ENCODE assay signal across 8 cellular contexts in the genomic region with DNA sequence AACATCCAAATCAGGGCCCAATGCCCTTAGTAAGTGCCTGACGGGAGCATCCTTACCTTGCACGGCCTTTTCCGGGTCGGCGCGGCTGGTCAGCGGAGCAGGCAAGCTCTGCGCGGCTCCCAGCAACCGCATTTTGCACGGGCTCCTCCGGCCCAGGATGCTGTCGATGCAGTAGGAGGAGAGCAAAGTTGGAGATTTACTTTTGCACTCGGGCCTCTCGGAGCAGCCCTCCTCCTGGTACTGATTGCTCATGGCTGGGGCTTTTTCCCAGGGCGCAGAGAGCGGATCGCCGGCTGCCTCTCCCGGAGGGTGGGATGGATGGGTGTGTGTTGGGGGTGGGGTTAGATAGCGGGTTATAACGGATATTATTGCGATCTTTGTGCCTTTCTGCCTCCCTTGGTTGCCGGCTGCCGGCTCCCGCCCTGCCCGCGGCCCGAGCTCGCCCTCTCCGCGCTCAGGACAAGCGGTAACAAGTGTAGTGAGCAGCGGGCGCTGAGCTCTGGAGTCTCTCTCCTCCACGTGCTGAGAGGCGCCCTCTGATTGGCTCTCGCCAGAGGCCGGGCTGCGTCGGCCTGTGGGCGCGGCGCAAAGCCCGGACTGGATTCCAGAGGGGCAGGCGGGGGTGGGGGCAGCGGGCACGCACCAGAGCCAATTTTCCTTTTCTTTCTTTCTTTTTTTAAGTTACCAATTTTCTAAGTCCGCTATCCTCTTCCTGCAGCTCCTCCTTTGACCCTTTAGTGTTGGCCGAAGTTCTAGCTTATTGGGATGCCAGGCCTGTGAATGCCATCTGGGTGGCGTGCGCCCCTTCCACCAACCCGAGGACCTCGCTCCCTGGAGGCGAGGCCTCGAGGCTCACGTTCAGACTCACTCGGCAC. TPM values are rescaled to one million over a fixed set of nuclear protein-coding genes. Genes with fewer than 3 reads are reported as not detected.
DNase-seq lines count a peak whose midpoint lies in the region; ATAC-seq and TF ChIP-seq lines count a peak whose summit lies in the region.

A gene (minus strand): TSS at position 480 of the 875 bp plus-strand sequence. CDS start 228 bp downstream, at position 252.

- ATAC-seq in GM18505 (IDR thresholded peaks at IDR 0.05; ENCODE audit: unreplicated experiment) (peak; percentile 47), GM18909 (IDR thresholded peaks at IDR 0.05; ENCODE audit: poor library complexity, unreplicated experiment) (no peak)

- TF ChIP-seq POLR2A in GM18505 (IDR thresholded peaks at IDR 0.05; ENCODE audit: borderline replicate concordance, extremely low read depth, insufficient read depth, insufficient read length): no peak

- peak; percentile 42 for DNase-seq in 8988T
- peak; percentile 12 for DNase-seq in NCI-H2081 treated with DMSO at 0.1 percent for 48 hours (lab: John Stamatoyannopoulos, UW)
- peak; percentile 42 to 72 for DNase-seq in dermis microvascular lymphatic vessel endothelial cell (ENCODE audit: low read depth in 2 of 2)
- DNase-seq in medulla oblongata (ENCODE audit: extremely low spot score): peak; percentile 19
- no peak for DNase-seq in DMS79 (lab: John Stamatoyannopoulos, UW)
- DNase-seq in NCI-H1694 (lab: John Stamatoyannopoulos, UW): no peak

RNA-seq across cellular contexts. Expression of the gene that starts here (rescaled TPM):
- not detected in 2 replicates for total RNA-seq in dermis microvascular lymphatic vessel endothelial cell

Comparison
In these comparisons a context has a peak if more than half of its experiments do, and no peak if none do; other contexts are left out.
1. Peak in DNase-seq in dermis microvascular lymphatic vessel endothelial cell; RNA of the gene not detected or under 1 TPM.
2. DNase-seq: peak in 8988T (single experiment), NCI-H2081 treated with DMSO at 0.1 percent for 48 hours (single experiment) and medulla oblongata (single experiment); none in DMS79 (single experiment) and NCI-H1694 (single experiment).